ENCODE assay signal across 10 cellular contexts in genomic region chr15:33243869-33244268, GRCh38. TPM values are rescaled to one million over a fixed set of nuclear protein-coding genes. Genes with fewer than 3 reads are reported as not detected.
DNase-seq lines count a peak whose midpoint lies in the region; FAIRE-seq and TF ChIP-seq lines count a peak whose summit lies in the region.
"Had no signal": no experiment of that assay in that cellular context is flagged by ENCODE, and none has a peak within 500 bp of the region (broad histone marks: within the 10 kb centered on the region; RNA-seq: fewer than 3 reads in every experiment).

No MANE protein-coding gene starts in this region.

- H2AFZ ChIP-seq in GM23248, result no peak overlapping the region

- H3K36me3 ChIP-seq in GM23248 (ENCODE audit: low read depth), result no peaks in the 10 kb centered on the region
- H3K36me3 ChIP-seq in bronchial epithelial cell (ENCODE audit: control insufficient read depth, insufficient read depth, low read length), result no peaks in the 10 kb centered on the region
- H3K36me3 ChIP-seq in adrenal gland (replicated peaks in 1 of 2), result no peaks in the 10 kb centered on the region
- H3K36me3 ChIP-seq: right lobe of liver, upper lobe of left lung had no signal

- no peaks in the 10 kb centered on the region for H3K9me2 ChIP-seq in GM23248 (ENCODE audit: insufficient read depth)

- no peak overlapping the region for H3K4me2 ChIP-seq in GM23248 (ENCODE audit: unreplicated experiment)

- FAIRE-seq in bronchial epithelial cell (lab: Jason Lieb, UNC), result no peak

- H3K79me2 ChIP-seq in GM23248 (ENCODE audit: insufficient read depth), result no peaks in the 10 kb centered on the region

- H3K27ac ChIP-seq in GM23248, result no peak overlapping the region
- H3K27ac ChIP-seq in adrenal gland, result no peak overlapping the region
- H3K27ac ChIP-seq: right lobe of liver, upper lobe of left lung had no signal

- H3K9me3 ChIP-seq in GM23248 (ENCODE audit: low read depth), result no peaks in the 10 kb centered on the region
- H3K9me3 ChIP-seq in adrenal gland (replicated peaks in 1 of 3), result no peaks in the 10 kb centered on the region
- H3K9me3 ChIP-seq: right lobe of liver, upper lobe of left lung had no signal

- H3F3A ChIP-seq in GM23248 (ENCODE audit: insufficient read depth), result no peaks in the 10 kb centered on the region

- H3K4me1 ChIP-seq in GM23248 (ENCODE audit: insufficient read depth) (peaks cover 20% of the 10 kb centered on the region), adrenal gland (replicated peaks in 1 of 2) (no peaks in the 10 kb centered on the region)
- H3K4me1 ChIP-seq: right lobe of liver, upper lobe of left lung had no signal

- no peak overlapping the region for H3K9ac ChIP-seq in GM23248

- no peaks in the 10 kb centered on the region for H4K20me1 ChIP-seq in GM23248 (ENCODE audit: insufficient read depth)

- H3K27me3 ChIP-seq in GM23248 (replicated peaks; ENCODE audit: insufficient read depth) (no peaks in the 10 kb centered on the region; the same call in 1 of the 2 replicates), bronchial epithelial cell (ENCODE audit: control insufficient read depth, insufficient read depth, low read length) (no peaks in the 10 kb centered on the region), adrenal gland (no peaks in the 10 kb centered on the region)
- H3K27me3 ChIP-seq: right lobe of liver, upper lobe of left lung had no signal

- 79 to 91% methylated on average over 1 of the region's 1 CpG for WGBS in GM23248 (ENCODE audit: low coverage in 1 of 2, low lambda C conversion rate in 2 of 2, missing lambda C conversion rate in 2 of 2), 2 experiments
- WGBS in adrenal gland, 4 donors, result 31 to 63% (median 47%) methylated on average over 1 of the region's 1 CpG

- intact Hi-C loops in adrenal gland (cut with DNase I), result no loop called here

- in situ Hi-C loops in GM23248 (cut with MboI), result loop anchor here (25.0 kb wide), 1 partner anchor 718 kb away; the partner anchor contains the start of gene CHRM5

- TF ChIP-seq CTCF in bronchial epithelial cell (IDR thresholded peaks at IDR 0.05; ENCODE audit: insufficient read depth, low read length, severe bottlenecking) (no peak), adrenal gland (IDR thresholded peaks at IDR 0.05) (no peak), GM10266 (IDR thresholded peaks at IDR 0.05; ENCODE audit: control insufficient read depth, insufficient read depth, low read depth, missing control alignments) (no peak)

- H3K4me3 ChIP-seq in GM23248 (no peak overlapping the region), bronchial epithelial cell (ENCODE audit: low read depth, low read length) (no peak overlapping the region), adrenal gland (no peak overlapping the region)
- H3K4me3 ChIP-seq: right lobe of liver, upper lobe of left lung had no signal

- DNase-seq in GM23248 (peak; percentile 54), OCI-M1 (lab: John Stamatoyannopoulos, UW) (peak; percentile 29), bronchial epithelial cell (ENCODE audit: low read depth) (peak; percentile 92), non-pigmented ciliary epithelial cell (ENCODE audit: low read depth) (peak; percentile 45), SIG-M5 treated with dmso at 0.1 percent for 504 hours (lab: John Stamatoyannopoulos, UW; ENCODE audit: unreplicated experiment) (no peak), adrenal gland (no peak), GM10266 (ENCODE audit: extremely low spot score) (no peak)
- DNase-seq: activated gamma-delta T cell treated with Interleukin-2 at 50 U/mL for 16 hours, right lobe of liver, upper lobe of left lung had no signal

- TF ChIP-seq POLR2A in adrenal gland (IDR thresholded peaks at IDR 0.05), result no peak

RNA-seq across cellular contexts. Expression of gene FMN1, which starts 49.4 kb away (rescaled TPM):
- total RNA-seq in GM23248 (2014; rRNA removed; shearing (Covaris generic)), result 2.0 and 2.2 TPM in 2 replicates
- polyA plus RNA-seq in GM23248 (2016; fragmentation: Nextera tagmentation; extraction: Ambion mirVana) (0.93 and 1.4 TPM in 2 replicates), adrenal gland (1 to 10 TPM in 2 of 3 donors, under 1 TPM in 1; 0.37 to 6.0 (median 2.3) TPM)
- total RNA-seq in bronchial epithelial cell (1.6 and 2.2 TPM in 2 replicates), adrenal gland (10 to 100 TPM in 7 of 8 donors, 1 to 10 TPM in 1; 8.3 to 29.2 (median 11.8) TPM)

Comparison
In these comparisons a context has a peak if more than half of its experiments do, and no peak if none do; other contexts are left out.
1. DNase-seq: peak in GM23248 (single experiment), OCI-M1 (single experiment), bronchial epithelial cell (single experiment) and non-pigmented ciliary epithelial cell (single experiment); none in SIG-M5 treated with dmso at 0.1 percent for 504 hours (single experiment), adrenal gland (0 of 7) and GM10266 (single experiment).